1 cellular context compared by ENCODE assay signal in genomic region chr15:66623801-66624453, GRCh38.
TF ChIP-seq lines count a peak whose summit lies in the region.

No MANE protein-coding gene starts in this region.

TF ChIP-seq in K562, 482 proteins besides CTCF, POLR2A, EP300 and RAD21 (continued from another document and continues in another):
- TF ChIP-seq TCF15 (CRISPR knock-in tag; IDR thresholded peaks at IDR 0.05) (peak; percentile 99), ZNF436 (CRISPR knock-in tag; IDR thresholded peaks at IDR 0.05) (0 out of 2 replicates have a peak, but pooled peaks have one; percentile 69), ZNF445 (CRISPR knock-in tag; IDR thresholded peaks at IDR 0.05; ENCODE audit: low read depth) (peak; percentile 96), CTBP1 (IDR thresholded peaks at IDR 0.05; ENCODE audit: borderline replicate concordance) (no peak; the same call in 1 of the 2 replicates), ZFPM2 (CRISPR knock-in tag; IDR thresholded peaks at IDR 0.05) (peak; percentile 98), ZNF77 (CRISPR knock-in tag; IDR thresholded peaks at IDR 0.05) (0 out of 2 replicates have a peak, but pooled peaks have one; percentile 71), SRSF7 (optimal IDR thresholded peaks at IDR 0.05; ENCODE audit: low read depth, low read length) (no peak), ZFP1 (CRISPR knock-in tag; IDR thresholded peaks at IDR 0.05) (peak; percentile 96), NKRF (IDR thresholded peaks at IDR 0.05; ENCODE audit: borderline replicate concordance) (no peak), KLF1 (tag; IDR thresholded peaks at IDR 0.05) (peak; percentile 95), CCAR2 (IDR thresholded peaks at IDR 0.05; ENCODE audit: low read depth, low read length) (no peak), NFXL1 (CRISPR knock-in tag; IDR thresholded peaks at IDR 0.05) (peak; percentile 99), GTF3C2 (IDR thresholded peaks at IDR 0.05; ENCODE audit: borderline replicate concordance, extremely low read depth, insufficient read length) (no peak), IRF2 (CRISPR knock-in tag; IDR thresholded peaks at IDR 0.05) (no peak), CREB3L1 (IDR thresholded peaks at IDR 0.05; ENCODE audit: borderline replicate concordance, low read depth) (no peak), PTRF (tag; IDR thresholded peaks at IDR 0.05) (peak; percentile 100), EGR1 (conservative IDR thresholded peaks at IDR 0.05) (no peak), SIX5 (IDR thresholded peaks at IDR 0.05; ENCODE audit: borderline replicate concordance in 1 of 2, insufficient read depth in 1 of 2, low read depth in 1 of 2, low read length in 2 of 2) (no peak), ZNF76 (CRISPR knock-in tag; IDR thresholded peaks at IDR 0.05; ENCODE audit: borderline replicate concordance) (peak; percentile 99), FOXA1 (IDR thresholded peaks at IDR 0.05; ENCODE audit: borderline replicate concordance) (no peak), EWSR1 (IDR thresholded peaks at IDR 0.05; ENCODE audit: borderline replicate concordance, low read depth, partially characterized antibody) (no peak), SIRT6 (IDR thresholded peaks at IDR 0.05; ENCODE audit: low read depth, low read length) (no peak), AFF1 (IDR thresholded peaks at IDR 0.05; ENCODE audit: low read depth in 1 of 2, partially characterized antibody in 2 of 2) (peak in 1 of 2 experiments; percentile 45), CEBPZ (IDR thresholded peaks at IDR 0.05; ENCODE audit: borderline replicate concordance, low read depth, low read length) (no peak), KDM1A (IDR thresholded peaks at IDR 0.05) (peak in 1 of 2 experiments; percentile 20; a peak in 1 of 4 replicates), HDAC6 (IDR thresholded peaks at IDR 0.05; ENCODE audit: low read depth, low read length) (no peak), CXXC5 (CRISPR knock-in tag; IDR thresholded peaks at IDR 0.05) (peak; percentile 100), ILK (tag; IDR thresholded peaks at IDR 0.05; ENCODE audit: borderline replicate concordance, low read depth) (peak; percentile 100), MED1 (CRISPR knock-in tag; IDR thresholded peaks at IDR 0.05; ENCODE audit: borderline replicate concordance) (no peak), MECOM (CRISPR knock-in tag; IDR thresholded peaks at IDR 0.05) (peak; percentile 100), ATF7 (IDR thresholded peaks at IDR 0.05) (no peak), ZHX1 (conservative IDR thresholded peaks at IDR 0.05; ENCODE audit: low read length) (0 out of 2 replicates have a peak, but pooled peaks have one; percentile 20), ZNF280A (IDR thresholded peaks at IDR 0.05; ENCODE audit: low read depth, partially characterized antibody) (no peak), CREB5 (CRISPR knock-in tag; IDR thresholded peaks at IDR 0.05) (peak; percentile 98), ZFP91 (CRISPR knock-in tag; IDR thresholded peaks at IDR 0.05) (no peak)
